ENCODE assay signal across 8 cellular contexts in the genomic region with DNA sequence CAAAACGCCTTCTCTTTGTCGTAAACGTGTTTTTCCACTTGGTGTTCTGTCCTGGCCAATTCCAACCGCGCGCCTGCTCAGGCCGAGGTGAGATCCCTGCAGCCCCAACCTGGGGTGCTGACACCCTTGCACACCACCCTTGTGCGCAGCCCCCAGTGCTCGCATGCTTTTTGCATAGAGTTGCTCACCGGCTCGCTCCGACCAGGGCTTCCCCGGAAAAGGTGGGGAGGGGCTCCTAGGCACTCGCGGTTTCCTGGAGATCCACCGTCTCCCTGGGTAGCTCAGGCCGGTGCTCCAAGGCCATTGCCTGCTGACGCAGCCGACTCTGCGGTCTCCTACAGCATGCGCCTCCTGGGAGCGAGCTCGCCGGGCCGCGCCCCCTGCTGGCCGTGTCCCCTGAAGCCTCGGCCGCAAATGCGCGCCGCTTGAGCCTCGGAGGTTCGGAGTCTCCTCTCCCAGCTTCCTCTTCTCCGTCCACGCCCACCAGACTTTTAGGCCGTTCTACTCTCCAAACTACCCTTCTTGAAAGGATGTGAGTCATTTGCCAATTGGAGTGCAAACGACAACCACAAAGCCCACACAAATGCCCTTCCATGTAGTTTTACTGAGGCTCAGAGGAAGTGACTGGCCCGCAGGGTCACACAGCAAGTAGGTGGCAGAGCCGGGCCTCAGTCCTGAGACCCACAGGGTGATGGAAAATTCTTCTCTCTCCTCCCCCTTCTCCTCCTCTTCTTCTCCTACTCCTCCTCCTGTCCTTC. TPM values are rescaled to one million over a fixed set of nuclear protein-coding genes. Genes with fewer than 3 reads are reported as not detected.
A peak's percentile ranks its signal among the peaks of the same experiment; 100 is the strongest.
DNase-seq lines count a peak whose midpoint lies in the region; ATAC-seq and TF ChIP-seq lines count a peak whose summit lies in the region.

No MANE protein-coding gene starts in this region.

- H4K91ac ChIP-seq in H9 (ENCODE audit: insufficient read length, low read depth, low read length) = no peak overlapping the region

- TF ChIP-seq CTCF in H9 (conservative IDR thresholded peaks at IDR 0.05) = peak; percentile 98
- peak; percentile 90 for TF ChIP-seq CTCF in Loucy (conservative IDR thresholded peaks at IDR 0.05; ENCODE audit: low read length)
- peak; percentile 96 for TF ChIP-seq CTCF in osteocyte (IDR thresholded peaks at IDR 0.05)

- H3K4me1 Mint-ChIP-seq in H9 (peaks cover 12% of the 10 kb centered on the region in 2 experiments), osteocyte (ENCODE audit: unreplicated experiment) (peaks cover 30% of the 10 kb centered on the region)
- peaks cover 36% of the 10 kb centered on the region for H3K4me1 Mint-ChIP-seq in activated naive CD8-positive, alpha-beta T cell (ENCODE audit: low read depth)

- H3K9me3 Mint-ChIP-seq in H9 (no peaks in the 10 kb centered on the region; a peak in 1 of 5 replicates), osteocyte (ENCODE audit: unreplicated experiment) (no peaks in the 10 kb centered on the region)
- no peaks in the 10 kb centered on the region for H3K9me3 Mint-ChIP-seq in activated naive CD8-positive, alpha-beta T cell (ENCODE audit: low read depth)

- intact Hi-C loops in Right ventricle myocardium inferior (cut with DNase I) = loop anchor here (5.0 kb wide), 2 partner anchors 121 to 211 kb away; partner anchors contain the start of gene DYNC1LI2

- H3K9ac ChIP-seq in H9 (ENCODE audit: extremely low read depth, insufficient read length, low read length) (no peak overlapping the region), Loucy (ENCODE audit: low read depth, low read length, poor library complexity, severe bottlenecking) (peak overlapping the region; percentile 68)

- no peak overlapping the region for H2BK15ac ChIP-seq in H9 (ENCODE audit: low read depth, low read length)

- DNase-seq in GM03348 (ENCODE audit: low spot score) (peak; percentile 96), H9 (peak; percentile 95), Right ventricle myocardium inferior (ENCODE audit: missing footprints) (peak; percentile 96), osteocyte (ENCODE audit: extremely low spot score, unreplicated experiment) (peak; percentile 97)

- no peak overlapping the region for H3K14ac ChIP-seq in H9 (ENCODE audit: insufficient read depth, low read length)

- H3K36me3 ChIP-seq in Loucy (ENCODE audit: insufficient read depth, low read length) (no peaks in the 10 kb centered on the region), thymus (ENCODE audit: control insufficient read depth, insufficient read depth) (no peaks in the 10 kb centered on the region)

- no peak overlapping the region for H2BK5ac ChIP-seq in H9 (ENCODE audit: insufficient read length, low read length)

- H2BK20ac ChIP-seq in H9 (ENCODE audit: low read depth, low read length, poor library complexity, severe bottlenecking) = no peak overlapping the region

- no peaks in the 10 kb centered on the region for H4K20me1 ChIP-seq in H9 (ENCODE audit: control insufficient read depth, insufficient read depth, insufficient read length)
- no peaks in the 10 kb centered on the region for H4K20me1 ChIP-seq in Loucy (ENCODE audit: insufficient read depth, low read length, poor library complexity, severe bottlenecking)

- H4K8ac ChIP-seq in H9 (replicated peaks; ENCODE audit: insufficient read length, low read depth, low read length) = no peak overlapping the region

- H3K27me3 Mint-ChIP-seq in H9 (ENCODE audit: low read depth) = peaks cover 3% of the 10 kb centered on the region
- no peaks in the 10 kb centered on the region for H3K27me3 Mint-ChIP-seq in activated naive CD8-positive, alpha-beta T cell
- H3K27me3 Mint-ChIP-seq in osteocyte (ENCODE audit: unreplicated experiment) = no peaks in the 10 kb centered on the region

- peak overlapping the region; percentile 54 for H3K18ac ChIP-seq in H9 (ENCODE audit: insufficient read length, low read depth, low read length)

- H3K4me2 ChIP-seq in H9 (ENCODE audit: insufficient read depth, insufficient read length, low read length) (peak overlapping the region; percentile 52), Loucy (ENCODE audit: low read depth, low read length, poor library complexity, severe bottlenecking) (peak overlapping the region; percentile 76)

- peaks cover 14% of the 10 kb centered on the region for H3F3A ChIP-seq in Loucy (ENCODE audit: low read depth)

- H3K27me3 ChIP-seq in H9 (ENCODE audit: insufficient read depth, low read length) = no peaks in the 10 kb centered on the region
- no peaks in the 10 kb centered on the region for H3K27me3 ChIP-seq in Loucy (ENCODE audit: insufficient read depth, low read length, poor library complexity, severe bottlenecking)
- no peaks in the 10 kb centered on the region for H3K27me3 ChIP-seq in thymus (ENCODE audit: control insufficient read depth, insufficient read depth)

- H2AK5ac ChIP-seq in H9 (ENCODE audit: insufficient read length, low read length) = no peak overlapping the region

- no peak overlapping the region for H4K5ac ChIP-seq in H9 (ENCODE audit: insufficient read length, low read depth, low read length)

- ATAC-seq in SK-N-SH treated with all-trans-retinoic acid at 6 μM for 48 hours (peak; percentile 98), Right ventricle myocardium inferior (peak; percentile 97)

- peak overlapping the region; percentile 69 to 77 for H3K4me3 Mint-ChIP-seq in H9
- H3K4me3 Mint-ChIP-seq in activated naive CD8-positive, alpha-beta T cell = peak overlapping the region; percentile 77
- peak overlapping the region; percentile 74 for H3K4me3 Mint-ChIP-seq in osteocyte (ENCODE audit: unreplicated experiment)

- no peak overlapping the region for H3T11ph ChIP-seq in H9 (ENCODE audit: low read length)

- H3K79me2 ChIP-seq in H9 (ENCODE audit: insufficient read depth, low read length) (no peaks in the 10 kb centered on the region), Loucy (ENCODE audit: insufficient read depth, low read length) (no peaks in the 10 kb centered on the region)

- no peak overlapping the region for H2BK12ac ChIP-seq in H9 (ENCODE audit: insufficient read length, low read depth, low read length)

- H3K4ac ChIP-seq in H9 (ENCODE audit: low read depth, low read length) = no peak overlapping the region

- no peaks in the 10 kb centered on the region for H3K9me2 ChIP-seq in Loucy (replicated peaks; ENCODE audit: low read depth, low read length)

- no peak overlapping the region for H3K56ac ChIP-seq in H9 (ENCODE audit: insufficient read length, low read depth, low read length)

- peak overlapping the region in 1 of 3 experiments; percentile 89; a peak in 2 of 7 replicates for H3K27ac Mint-ChIP-seq in H9
- peak overlapping the region; percentile 59 for H3K27ac Mint-ChIP-seq in activated naive CD8-positive, alpha-beta T cell
- H3K27ac Mint-ChIP-seq in osteocyte (ENCODE audit: unreplicated experiment) = peak overlapping the region; percentile 82

- no peaks in the 10 kb centered on the region for H3K9me3 ChIP-seq in H9 (ENCODE audit: control insufficient read depth, low read depth, low read length)
- H3K9me3 ChIP-seq in Loucy (ENCODE audit: insufficient read depth, low read depth, low read length) = no peaks in the 10 kb centered on the region
- no peaks in the 10 kb centered on the region for H3K9me3 ChIP-seq in thymus (ENCODE audit: control insufficient read depth)

- H2BK120ac ChIP-seq in H9 (ENCODE audit: low read depth, low read length, poor library complexity, severe bottlenecking) = no peak overlapping the region

- H3K27ac ChIP-seq in H9 (ENCODE audit: insufficient read length, low read depth, low read length) = no peak overlapping the region
- H3K27ac ChIP-seq in thymus (ENCODE audit: low read depth) = no peak overlapping the region

- H3K4me3 ChIP-seq in Loucy (ENCODE audit: low read length, poor library complexity, severe bottlenecking) = peak overlapping the region; percentile 72
- H3K4me3 ChIP-seq in thymus (ENCODE audit: low read length) = peak overlapping the region; percentile 34

- H3K36me3 Mint-ChIP-seq in H9 (ENCODE audit: insufficient read depth in 1 of 3, low read depth in 3 of 3) (no peaks in the 10 kb centered on the region), osteocyte (ENCODE audit: unreplicated experiment) (no peaks in the 10 kb centered on the region)
- H3K36me3 Mint-ChIP-seq in activated naive CD8-positive, alpha-beta T cell = no peaks in the 10 kb centered on the region

- no peaks in the 10 kb centered on the region; the same call in 1 of the 2 replicates for H3K4me1 ChIP-seq in H9 (ENCODE audit: insufficient read depth, low read length)
- H3K4me1 ChIP-seq in Loucy (ENCODE audit: insufficient read depth, low read length, poor library complexity, severe bottlenecking) = peaks cover 46% of the 10 kb centered on the region
- H3K4me1 ChIP-seq in thymus (ENCODE audit: control insufficient read depth, insufficient read depth, low read length) = no peaks in the 10 kb centered on the region

- no peaks in the 10 kb centered on the region for H3K23me2 ChIP-seq in H9 (ENCODE audit: insufficient read length, low read depth, low read length, poor library complexity, severe bottlenecking)

- H2AFZ ChIP-seq in H9 (ENCODE audit: low read length) = no peak overlapping the region
- H2AFZ ChIP-seq in Loucy (ENCODE audit: low read length) = peak overlapping the region; percentile 71

- no peak overlapping the region for H3K23ac ChIP-seq in H9 (ENCODE audit: insufficient read length, low read depth, low read length)

- WGBS in H9 (ENCODE audit: extremely low coverage, insufficient read length, low lambda C conversion rate) = no CpG with 5 or more reads among the region's 40 CpGs
- 5% methylated on average over 40 of the region's 40 CpGs for WGBS in thymus

- no peaks in the 10 kb centered on the region for H3K79me1 ChIP-seq in H9 (ENCODE audit: insufficient read depth, low read depth, low read length, poor library complexity, severe bottlenecking)

TF ChIP-seq in SK-N-SH treated with all-trans-retinoic acid at 6 μM for 48 hours, 23 proteins besides CTCF, POLR2A, EP300 and RAD21:
- no peak for TF ChIP-seq RARB (CRISPR knock-in tag; IDR thresholded peaks at IDR 0.05)

RNA-seq across cellular contexts. Expression of gene PDP2, which starts 7.2 kb away (rescaled TPM):
- total RNA-seq in H9 (2021) (22.0 and 23.1 TPM in 2 replicates), Right ventricle myocardium inferior (3.1 TPM), osteocyte (16.5 and 17.4 TPM in 2 replicates)
- 2.8 TPM for polyA plus RNA-seq in thymus

RNA-seq across cellular contexts. Expression of gene CA7, which starts 28.9 kb away (rescaled TPM):
- 0.55 and 0.81 TPM in 2 replicates for total RNA-seq in H9 (2021)
- not detected for total RNA-seq in Right ventricle myocardium inferior
- not detected in 2 replicates for total RNA-seq in osteocyte
- 0.80 TPM for polyA plus RNA-seq in thymus

RNA-seq across cellular contexts. Expression of gene NAE1, which starts 42.3 kb away (rescaled TPM):
- total RNA-seq in H9 (2021) (131 and 144 TPM in 2 replicates), Right ventricle myocardium inferior (32.4 TPM), osteocyte (64.4 and 65.0 TPM in 2 replicates)
- polyA plus RNA-seq in thymus = 55.3 TPM

RNA-seq across cellular contexts. Expression of gene CDH16, which starts 45.6 kb away (rescaled TPM):
- not detected in 2 replicates for total RNA-seq in H9 (2021)
- total RNA-seq in Right ventricle myocardium inferior = 0.16 TPM
- not detected in 2 replicates for total RNA-seq in osteocyte
- polyA plus RNA-seq in thymus = 0.78 TPM

RNA-seq across cellular contexts. Expression of gene RRAD, which starts 52.2 kb away (rescaled TPM):
- 0.44 and 0.72 TPM in 2 replicates for total RNA-seq in H9 (2021)
- 84.3 TPM for total RNA-seq in Right ventricle myocardium inferior
- total RNA-seq in osteocyte = 0.26 and 0.89 TPM in 2 replicates
- 13.3 TPM for polyA plus RNA-seq in thymus
